Comparison of ENCODE assay signal across 13 cellular contexts in the genomic region with DNA sequence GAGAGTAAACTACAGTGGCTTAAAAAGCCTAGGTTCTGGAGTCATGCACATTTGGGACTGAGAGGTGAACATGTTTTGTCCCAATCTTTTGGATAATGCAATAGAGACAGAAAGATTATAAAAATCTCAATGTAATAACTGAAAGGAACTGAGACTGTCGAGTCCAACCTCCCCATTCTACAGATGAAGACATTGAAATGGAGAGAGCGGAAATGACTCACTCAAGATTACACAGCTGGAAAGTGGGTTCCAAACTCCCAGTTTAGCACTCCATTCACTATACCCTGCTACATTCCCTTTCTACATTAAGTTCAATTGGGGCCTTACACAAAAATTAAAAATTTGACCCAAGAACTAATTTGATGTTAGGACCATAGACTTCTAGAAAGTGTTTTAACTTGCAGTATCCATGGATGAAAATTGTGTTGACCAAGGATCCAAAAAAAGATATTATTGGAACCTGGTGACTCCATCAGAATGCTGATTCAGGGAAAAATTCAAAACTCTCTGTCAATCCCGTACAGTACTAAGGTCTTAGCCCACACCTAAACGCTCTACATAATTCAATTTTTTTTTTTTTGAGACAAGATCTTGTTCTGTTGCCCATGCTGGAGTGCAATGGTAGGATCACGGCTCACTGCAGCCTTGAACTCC. TPM values are rescaled to one million over a fixed set of nuclear protein-coding genes. Genes with fewer than 3 reads are reported as not detected.
A peak's percentile ranks its signal among the peaks of the same experiment; 100 is the strongest.
DNase-seq lines count a peak whose midpoint lies in the region; ATAC-seq and TF ChIP-seq lines count a peak whose summit lies in the region.
"Had no signal": no experiment of that assay in that cellular context is flagged by ENCODE, and none has a peak within 500 bp of the region (broad histone marks: within the 10 kb centered on the region; RNA-seq: fewer than 3 reads in every experiment).

No MANE protein-coding gene starts in this region.

- H3K9me3 ChIP-seq in CD4-positive, alpha-beta memory T cell (ENCODE audit: control insufficient read depth in 1 of 2, low read length in 2 of 2), result no peaks in the 10 kb centered on the region
- no peaks in the 10 kb centered on the region for H3K9me3 ChIP-seq in T-helper 17 cell (ENCODE audit: control insufficient read depth, low read length, poor library complexity, severe bottlenecking)
- H3K9me3 ChIP-seq: mucosa of descending colon had no signal

- H3K4me3 ChIP-seq in CD4-positive, alpha-beta memory T cell (ENCODE audit: low read length in 2 of 2), result no peak overlapping the region
- no peak overlapping the region for H3K4me3 ChIP-seq in GM23338
- H3K4me3 ChIP-seq: mucosa of descending colon had no signal

- H3K4me3 Mint-ChIP-seq in CD4-positive, alpha-beta memory T cell, result peak overlapping the region; percentile 95 to 100 (median 98)
- peak overlapping the region; percentile 92; the same call in 1 of the 3 replicates for H3K4me3 Mint-ChIP-seq in GM23338
- H3K4me3 Mint-ChIP-seq in T-helper 17 cell, result peak overlapping the region; percentile 74
- H3K4me3 Mint-ChIP-seq in naive B cell, result peak overlapping the region; percentile 80 to 100 (median 96)

- H3K27ac ChIP-seq in CD4-positive, alpha-beta memory T cell (ENCODE audit: low read depth, low read length), result peak overlapping the region; percentile 98
- H3K27ac ChIP-seq in GM23338 (ENCODE audit: low read depth), result no peak overlapping the region

- POLR2A ChIA-PET in CD4-positive, alpha-beta memory T cell (lab: Charles Lee; ENCODE audit: partially characterized antibody), result interaction anchor here (3.5 to 3.9 kb wide), 2 partner anchors 24 to 40 kb away, joined by 44 to 48 read pairs; no protein-coding TSS in a partner anchor

- H2AFZ ChIP-seq in GM23338, result no peak overlapping the region

- ATAC-seq in GM23338 (no peak), T-helper 17 cell (no peak), naive B cell (ENCODE audit: low read depth in 2 of 2) (no peak), GM19395 (IDR thresholded peaks at IDR 0.05; ENCODE audit: unreplicated experiment) (no peak)

- H3K36me3 Mint-ChIP-seq in CD4-positive, alpha-beta memory T cell, result peaks cover 0 to 15% of the 10 kb centered on the region in 2 donors
- H3K36me3 Mint-ChIP-seq in GM23338 (ENCODE audit: low read depth), result no peaks in the 10 kb centered on the region
- H3K36me3 Mint-ChIP-seq in T-helper 17 cell (ENCODE audit: low read depth), result peaks cover 4% of the 10 kb centered on the region
- no peaks in the 10 kb centered on the region for H3K36me3 Mint-ChIP-seq in naive B cell

- peaks cover 0 to 2% of the 10 kb centered on the region in 2 donors for H3K27me3 Mint-ChIP-seq in CD4-positive, alpha-beta memory T cell
- peaks cover 3% of the 10 kb centered on the region for H3K27me3 Mint-ChIP-seq in GM23338 (ENCODE audit: insufficient read depth, low read depth, poor library complexity)
- H3K27me3 Mint-ChIP-seq in T-helper 17 cell, result no peaks in the 10 kb centered on the region
- H3K27me3 Mint-ChIP-seq in naive B cell, result no peaks in the 10 kb centered on the region

- H3K4me1 Mint-ChIP-seq in CD4-positive, alpha-beta memory T cell, result peaks cover 27 to 48% (median 38%) of the 10 kb centered on the region in 4 donors
- H3K4me1 Mint-ChIP-seq in GM23338 (peaks cover 15% of the 10 kb centered on the region), T-helper 17 cell (peaks cover 36% of the 10 kb centered on the region), naive B cell (peaks cover 32 to 37% (median 36%) of the 10 kb centered on the region in 3 donors)

- H3K4me2 ChIP-seq in GM23338, result no peak overlapping the region

- intact Hi-C loops in CD4-positive, alpha-beta memory T cell (cut with micrococcal nuclease), result loop anchor here (1.0 to 5.0 kb wide), 3 partner anchors 41 to 461 kb away; a partner anchor contains a TSS
- intact Hi-C loops in posterior vena cava (cut with DNase I), result loop anchor here in 1 of 2 donors (1.0 kb wide), 1 partner anchor 43 kb away; no protein-coding TSS in a partner anchor

- H3F3A ChIP-seq in GM23338 (replicated peaks; ENCODE audit: low read depth), result 0 out of 2 replicates have a peak, but pooled peaks cover 3% of the 10 kb centered on the region

- CTCF ChIA-PET in CD4-positive, alpha-beta memory T cell (lab: Charles Lee; ENCODE audit: partially characterized antibody), result interaction anchor here (1.1 kb wide), 1 partner anchor 11 kb away, joined by 3 read pairs; no protein-coding TSS in a partner anchor

- peak overlapping the region; percentile 93 to 100 (median 100) for H3K27ac Mint-ChIP-seq in CD4-positive, alpha-beta memory T cell
- no peak overlapping the region for H3K27ac Mint-ChIP-seq in GM23338
- H3K27ac Mint-ChIP-seq in T-helper 17 cell, result peak overlapping the region; percentile 99
- peak overlapping the region; percentile 98 to 100 (median 100) for H3K27ac Mint-ChIP-seq in naive B cell

- no peak for DNase-seq in CD4-positive, alpha-beta memory T cell
- no peak for DNase-seq in GM23338 (ENCODE audit: low spot score)
- DNase-seq in T-helper 17 cell, result no peak
- DNase-seq in naive B cell, result no peak
- no peak for DNase-seq in NCI-H1694 treated with DMSO at 0.1 percent for 48 hours (lab: John Stamatoyannopoulos, UW)
- no peak for DNase-seq in posterior vena cava (ENCODE audit: low spot score)
- DNase-seq: anterior cingulate cortex, DMS 273 treated with DMSO at 0.1 percent for 48 hours, dorsolateral prefrontal cortex, foreskin fibroblast, mucosa of descending colon, NCI-H1436 treated with DMSO at 0.1 percent for 48 hours had no signal

- H3K9me3 Mint-ChIP-seq in CD4-positive, alpha-beta memory T cell, result peaks cover 0 to 2% (median 0%) of the 10 kb centered on the region in 8 donors
- no peaks in the 10 kb centered on the region for H3K9me3 Mint-ChIP-seq in GM23338
- no peaks in the 10 kb centered on the region for H3K9me3 Mint-ChIP-seq in naive B cell

- peaks cover 40% of the 10 kb centered on the region for H3K4me1 ChIP-seq in CD4-positive, alpha-beta memory T cell (ENCODE audit: insufficient read depth, low read length)
- H3K4me1 ChIP-seq in GM23338 (ENCODE audit: insufficient read depth), result peaks cover 12% of the 10 kb centered on the region

- H3K79me2 ChIP-seq in GM23338 (replicated peaks; ENCODE audit: insufficient read depth), result peaks cover 35% of the 10 kb centered on the region

- no peaks in the 10 kb centered on the region for H3K9me2 ChIP-seq in GM23338 (ENCODE audit: insufficient read depth)

- TF ChIP-seq CTCF in GM23338 (conservative IDR thresholded peaks at IDR 0.05; ENCODE audit: low read depth in 2 of 2), result no peak

- H4K20me1 ChIP-seq in GM23338 (replicated peaks; ENCODE audit: insufficient read depth), result peaks cover 32% of the 10 kb centered on the region

- no peaks in the 10 kb centered on the region for H3K36me3 ChIP-seq in CD4-positive, alpha-beta memory T cell (ENCODE audit: insufficient read depth, low read length)
- no peaks in the 10 kb centered on the region for H3K36me3 ChIP-seq in GM23338 (ENCODE audit: insufficient read depth)

- H3K27me3 ChIP-seq in CD4-positive, alpha-beta memory T cell (ENCODE audit: insufficient read depth, low read length), result no peaks in the 10 kb centered on the region
- no peaks in the 10 kb centered on the region for H3K27me3 ChIP-seq in GM23338 (ENCODE audit: insufficient read depth)
- H3K27me3 ChIP-seq: dorsolateral prefrontal cortex had no signal

TF ChIP-seq in GM23338, 12 proteins besides CTCF, POLR2A, EP300 and RAD21 (continues in another document):
- TF ChIP-seq POLR2AphosphoS5 (IDR thresholded peaks at IDR 0.05; ENCODE audit: low read depth) (no peak), JUNB (IDR thresholded peaks at IDR 0.05; ENCODE audit: unreplicated experiment) (no peak), ZNF114 (CRISPR knock-in tag; IDR thresholded peaks at IDR 0.05) (no peak), NANOG (IDR thresholded peaks at IDR 0.05; ENCODE audit: borderline replicate concordance) (no peak), EZH2phosphoT487 (IDR thresholded peaks at IDR 0.05; ENCODE audit: unreplicated experiment) (no peak), ZNF331 (CRISPR knock-in tag; IDR thresholded peaks at IDR 0.05; ENCODE audit: low read depth) (no peak)
- TF ChIP-seq, protein P1, sequence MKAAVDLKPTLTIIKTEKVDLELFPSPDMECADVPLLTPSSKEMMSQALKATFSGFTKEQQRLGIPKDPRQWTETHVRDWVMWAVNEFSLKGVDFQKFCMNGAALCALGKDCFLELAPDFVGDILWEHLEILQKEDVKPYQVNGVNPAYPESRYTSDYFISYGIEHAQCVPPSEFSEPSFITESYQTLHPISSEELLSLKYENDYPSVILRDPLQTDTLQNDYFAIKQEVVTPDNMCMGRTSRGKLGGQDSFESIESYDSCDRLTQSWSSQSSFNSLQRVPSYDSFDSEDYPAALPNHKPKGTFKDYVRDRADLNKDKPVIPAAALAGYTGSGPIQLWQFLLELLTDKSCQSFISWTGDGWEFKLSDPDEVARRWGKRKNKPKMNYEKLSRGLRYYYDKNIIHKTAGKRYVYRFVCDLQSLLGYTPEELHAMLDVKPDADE (IDR thresholded peaks at IDR 0.05), result no peak

RNA-seq across cellular contexts. Expression of a gene that starts 1.5 kb away (rescaled TPM):
- total RNA-seq in CD4-positive, alpha-beta memory T cell, result 10 to 100 TPM; 68.6 to 70.7 TPM
- 10 to 100 TPM; 14.8 to 15.1 TPM for polyA plus RNA-seq in CD4-positive, alpha-beta memory T cell
- 76.4 and 80.1 TPM in 2 replicates for total RNA-seq in GM23338 (2014; rRNA removed; shearing (Covaris generic))
- polyA plus RNA-seq in GM23338 (2016; fragmentation: Nextera tagmentation; extraction: Ambion mirVana), result 17.6 and 19.2 TPM in 2 replicates
- total RNA-seq in T-helper 17 cell, result 10 to 100 TPM; 55.9 to 64.4 TPM
- 10 to 100 TPM; 23.8 to 33.2 (median 27.3) TPM for polyA plus RNA-seq in naive B cell (ENCODE audit: low read depth in 6 of 6)
- 10 to 100 TPM; 74.0 to 83.4 TPM for total RNA-seq in posterior vena cava

RNA-seq across cellular contexts. Expression of a gene that starts 59.3 kb away (rescaled TPM):
- total RNA-seq in CD4-positive, alpha-beta memory T cell, result 10 to 100 TPM; 39.4 to 49.9 TPM
- 100 to 1,000 TPM; 252 to 312 TPM for polyA plus RNA-seq in CD4-positive, alpha-beta memory T cell
- 121 and 163 TPM in 2 replicates for total RNA-seq in GM23338 (2014; rRNA removed; shearing (Covaris generic))
- 385 and 415 TPM in 2 replicates for polyA plus RNA-seq in GM23338 (2016; fragmentation: Nextera tagmentation; extraction: Ambion mirVana)
- 10 to 100 TPM; 44.2 to 52.1 TPM for total RNA-seq in T-helper 17 cell
- 100 to 1,000 TPM; 290 to 425 (median 336) TPM for polyA plus RNA-seq in naive B cell (ENCODE audit: low read depth in 6 of 6)
- total RNA-seq in posterior vena cava, result 10 to 100 TPM; 44.5 to 45.1 TPM
